2 cellular contexts compared by ENCODE assay signal in genomic region chr11:7918141-7918540, GRCh38.
TF ChIP-seq lines count a peak whose summit lies in the region.

No MANE protein-coding gene starts in this region.

TF ChIP-seq in SK-N-SH, 30 proteins besides CTCF, POLR2A, EP300 and RAD21 (continued from another document):
- TF ChIP-seq NRF1 (IDR thresholded peaks at IDR 0.05; ENCODE audit: low read depth, low read length) (no peak), MEF2A (IDR thresholded peaks at IDR 0.05; ENCODE audit: borderline replicate concordance, low read depth) (no peak), SIN3A (IDR thresholded peaks at IDR 0.05; ENCODE audit: borderline replicate concordance, low read depth, low read length) (no peak), TAF1 (IDR thresholded peaks at IDR 0.05; ENCODE audit: borderline replicate concordance, low read depth, low read length) (no peak), RCOR1 (IDR thresholded peaks at IDR 0.05; ENCODE audit: low read length) (no peak), FOXJ3 (CRISPR knock-in tag; IDR thresholded peaks at IDR 0.05) (no peak), GATA2 (CRISPR knock-in tag; IDR thresholded peaks at IDR 0.05) (no peak), SMC3 (IDR thresholded peaks at IDR 0.05; ENCODE audit: low read depth, low read length) (no peak), PBX3 (IDR thresholded peaks at IDR 0.05) (no peak), ZBTB33 (IDR thresholded peaks at IDR 0.05; ENCODE audit: borderline replicate concordance, low read depth) (no peak), MXI1 (IDR thresholded peaks at IDR 0.05; ENCODE audit: low read depth, low read length) (no peak), USF2 (IDR thresholded peaks at IDR 0.05; ENCODE audit: borderline replicate concordance, low read depth, low read length) (no peak)
TF ChIP-seq in SK-N-SH: peak in this region for 0.

TF ChIP-seq in SK-N-SH treated with all-trans-retinoic acid at 6 μM for 48 hours, 23 proteins besides CTCF, POLR2A, EP300 and RAD21 (continued from another document):
- TF ChIP-seq POU6F1 (CRISPR knock-in tag; IDR thresholded peaks at IDR 0.05; ENCODE audit: borderline replicate concordance, low read depth): no peak
- no peak for TF ChIP-seq ISL1 (CRISPR knock-in tag; IDR thresholded peaks at IDR 0.05)
- TF ChIP-seq CSRNP3 (CRISPR knock-in tag; IDR thresholded peaks at IDR 0.05): no peak
- TF ChIP-seq PATZ1 (CRISPR knock-in tag; IDR thresholded peaks at IDR 0.05; ENCODE audit: borderline replicate concordance): no peak
- TF ChIP-seq TCF4 (CRISPR knock-in tag; IDR thresholded peaks at IDR 0.05; ENCODE audit: borderline replicate concordance): no peak
- no peak for TF ChIP-seq ZNF70 (CRISPR knock-in tag; IDR thresholded peaks at IDR 0.05)
- TF ChIP-seq ZFP3 (CRISPR knock-in tag; IDR thresholded peaks at IDR 0.05): no peak
- no peak for TF ChIP-seq GLIS3 (CRISPR knock-in tag; IDR thresholded peaks at IDR 0.05)
- TF ChIP-seq ESRRG (CRISPR knock-in tag; IDR thresholded peaks at IDR 0.05): no peak
